8 cellular contexts compared by ENCODE assay signal in genomic region chr19:11496391-11497163, GRCh38. TPM values are rescaled to one million over a fixed set of nuclear protein-coding genes. Genes with fewer than 3 reads are reported as not detected.
A peak's percentile ranks its signal among the peaks of the same experiment; 100 is the strongest.
DNase-seq lines count a peak whose midpoint lies in the region; ATAC-seq and TF ChIP-seq lines count a peak whose summit lies in the region.

No MANE protein-coding gene starts in this region.

- TF ChIP-seq POLR2A in uterus (IDR thresholded peaks at IDR 0.05) = no peak

- H3K27ac ChIP-seq in HEK293 (ENCODE audit: extremely low read depth, low read depth, low read length) (no peak overlapping the region), RWPE1 (peak overlapping the region; percentile 30), foreskin keratinocyte (no peak overlapping the region), uterus (no peak overlapping the region)

- POLR2A ChIA-PET in HEK293 (lab: Yijun Ruan, JAX) = interaction anchor here (0.6 kb wide), 1 partner anchor 51 kb away, joined by 7 read pairs; no protein-coding TSS in a partner anchor
- POLR2A ChIA-PET in RWPE1 (lab: Yijun Ruan, JAX; ENCODE audit: low non-redundant PET) = no interaction called here

- TF ChIP-seq CTCF in HEK293 (tag by site-specific recombination; IDR thresholded peaks at IDR 0.05) (peak; percentile 38; the same call in 1 of the 2 replicates), RWPE1 (conservative IDR thresholded peaks at IDR 0.05; ENCODE audit: low read depth) (peak; percentile 68), foreskin keratinocyte (conservative IDR thresholded peaks at IDR 0.05) (peak; percentile 92), uterus (IDR thresholded peaks at IDR 0.05) (peak; percentile 41 to 57 (median 52))

- H3K4me1 ChIP-seq in HEK293 (ENCODE audit: control insufficient read depth, insufficient read depth, low read length) (no peaks in the 10 kb centered on the region), foreskin keratinocyte (no peaks in the 10 kb centered on the region), uterus (no peaks in the 10 kb centered on the region)

- H3K27me3 ChIP-seq in foreskin keratinocyte (no peaks in the 10 kb centered on the region), uterus (no peaks in the 10 kb centered on the region)

- ATAC-seq in foreskin keratinocyte (peak; percentile 80), HG02938 (IDR thresholded peaks at IDR 0.05; ENCODE audit: unreplicated experiment) (no peak)

- intact Hi-C loops in posterior cingulate gyrus (cut with DNase I) (no loop called here), uterus (cut with DNase I; ENCODE audit: low total_unique reads) (no loop called here)

- CTCF ChIA-PET in HEK293 (lab: Yijun Ruan, JAX) (interaction anchor here (0.6 to 2.1 kb wide), 12 partner anchors 8 to 191 kb away, joined by 3 to 12 read pairs (median 4); no protein-coding TSS in a partner anchor), RWPE1 (lab: Yijun Ruan, JAX) (interaction anchor here (1.0 kb wide), 1 partner anchor 14 kb away, joined by 4 read pairs; no protein-coding TSS in a partner anchor)

- H3K9me3 ChIP-seq in HEK293 (ENCODE audit: control insufficient read depth, insufficient read depth, low read depth, low read length) (no peaks in the 10 kb centered on the region), uterus (no peaks in the 10 kb centered on the region)

- peak; percentile 44 to 46 for DNase-seq in AML-193 (lab: John Stamatoyannopoulos, UW)
- DNase-seq in RWPE1 (ENCODE audit: low spot score) = peak; percentile 65
- peak; percentile 36 to 42 for DNase-seq in activated T-helper 1 cell treated with anti-CD3 and anti-CD28 coated beads, Interleukin-2, amount 50 U/mL, for 16 hours (ENCODE audit: low read depth in 1 of 2, low spot score in 1 of 2)
- peak in 1 of 2 donors; percentile 66 for DNase-seq in foreskin keratinocyte
- DNase-seq in posterior cingulate gyrus = peak in 8 of 10 donors; percentile 47 to 92 (median 62)
- DNase-seq in uterus = peak; percentile 64 to 70

- peaks cover 5 to 23% of the 10 kb centered on the region in 2 experiments; a peak in 2 of 3 replicates for H3K36me3 ChIP-seq in HEK293 (ENCODE audit: control insufficient read depth in 2 of 2, insufficient read depth in 1 of 2, low read length in 2 of 2)
- no peaks in the 10 kb centered on the region for H3K36me3 ChIP-seq in uterus

- H3K4me3 ChIP-seq in HEK293 (ENCODE audit: low read depth, low read length) = no peak overlapping the region
- H3K4me3 ChIP-seq in uterus = no peak overlapping the region

TF ChIP-seq in HEK293, 187 proteins besides CTCF, POLR2A, EP300 and RAD21 (continues in another document):
- TF ChIP-seq GLIS1 (tag by site-specific recombination; IDR thresholded peaks at IDR 0.05) = peak; percentile 51
- no peak for TF ChIP-seq ZSCAN18 (tag by site-specific recombination; IDR thresholded peaks at IDR 0.05)
- peak; percentile 59 for TF ChIP-seq PRDM10 (tag by site-specific recombination; IDR thresholded peaks at IDR 0.05)
- TF ChIP-seq ZNF112 (tag by site-specific recombination; IDR thresholded peaks at IDR 0.05) = no peak
- TF ChIP-seq ZFP69B (tag by site-specific recombination; IDR thresholded peaks at IDR 0.05) = 0 out of 2 replicates have a peak, but pooled peaks have one; percentile 24
- TF ChIP-seq KLF17 (tag by site-specific recombination; IDR thresholded peaks at IDR 0.05) = no peak
- peak; percentile 95 for TF ChIP-seq ZNF623 (tag by site-specific recombination; IDR thresholded peaks at IDR 0.05)
- TF ChIP-seq ZNF19 (tag by site-specific recombination; IDR thresholded peaks at IDR 0.05; ENCODE audit: low read depth) = no peak
- TF ChIP-seq ZNF600 (tag by site-specific recombination; IDR thresholded peaks at IDR 0.05) = peak; percentile 63
- no peak for TF ChIP-seq ZNF560 (tag by site-specific recombination; IDR thresholded peaks at IDR 0.05; ENCODE audit: borderline replicate concordance)
- TF ChIP-seq RBAK (tag by site-specific recombination; IDR thresholded peaks at IDR 0.05) = no peak

RNA-seq across cellular contexts. Expression of gene ZNF653, which starts 9.1 kb away (rescaled TPM):
- total RNA-seq in foreskin keratinocyte (4.0 and 4.5 TPM in 2 replicates), uterus (10 to 100 TPM in 1 of 4 donors, 1 to 10 TPM in 2, under 1 TPM in 1; 0.88 to 14.8 (median 6.3) TPM)
- polyA plus RNA-seq in foreskin keratinocyte = 3.0 and 4.2 TPM in 2 replicates

RNA-seq across cellular contexts. Expression of gene ELAVL3, which starts 15.7 kb away (rescaled TPM):
- total RNA-seq in foreskin keratinocyte (not detected in 2 replicates), uterus (1 to 10 TPM in 1 of 4 donors, not detected in 3; 1.1 TPM)
- polyA plus RNA-seq in foreskin keratinocyte = not detected in 2 replicates

RNA-seq across cellular contexts. Expression of gene ECSIT, which starts 32.4 kb away (rescaled TPM):
- total RNA-seq in foreskin keratinocyte (28.6 and 29.9 TPM in 2 replicates), uterus (100 to 1,000 TPM in 1 of 4 donors, 10 to 100 TPM in 3; 44.6 to 138 (median 58.2) TPM)
- polyA plus RNA-seq in foreskin keratinocyte = 37.0 and 40.6 TPM in 2 replicates

RNA-seq across cellular contexts. Expression of gene CNN1, which starts 42.1 kb away (rescaled TPM):
- total RNA-seq in foreskin keratinocyte (not detected in 2 replicates), uterus (1,000 to 10,000 TPM in 1 of 4 donors, 100 to 1,000 TPM in 3; 267 to 1,727 (median 599) TPM)
- polyA plus RNA-seq in foreskin keratinocyte = 0.03 TPM in 1 of 2 replicates, not detected in the other

Comparison
In these comparisons a context has a peak if more than half of its experiments do, and no peak if none do; other contexts are left out.
1. CTCF ChIP-seq: peak in every context shown above with its lines; median percentile 92 in foreskin keratinocyte; 68 in RWPE1; 52 in uterus; 38 in HEK293.